ENCODE assay signal across 8 cellular contexts in genomic region chr12:11170810-11171144, GRCh38. TPM values are rescaled to one million over a fixed set of nuclear protein-coding genes. Genes with fewer than 3 reads are reported as not detected.
DNase-seq lines count a peak whose midpoint lies in the region; ATAC-seq and TF ChIP-seq lines count a peak whose summit lies in the region.

No MANE protein-coding gene starts in this region.

- H3K4me3 ChIP-seq in body of pancreas (peak overlapping the region; percentile 84 to 87), upper lobe of right lung (peak overlapping the region; percentile 89)

- ATAC-seq in body of pancreas (no peak), memory B cell (ENCODE audit: low read depth) (no peak), upper lobe of right lung (no peak), GM18858 (IDR thresholded peaks at IDR 0.05; ENCODE audit: unreplicated experiment) (no peak), HG03095 (IDR thresholded peaks at IDR 0.05; ENCODE audit: unreplicated experiment) (no peak)

- peaks cover 84% of the 10 kb centered on the region for H3K4me1 Mint-ChIP-seq in activated naive CD4-positive, alpha-beta T cell treated with anti-CD3 and anti-CD28 coated beads, Interleukin-2, amount 50 U/mL, for 24 hours
- H3K4me1 Mint-ChIP-seq in memory B cell = peaks cover 37% of the 10 kb centered on the region

- H3K9me3 ChIP-seq in body of pancreas = no peaks in the 10 kb centered on the region
- no peaks in the 10 kb centered on the region for H3K9me3 ChIP-seq in upper lobe of right lung

- H3K36me3 Mint-ChIP-seq in activated naive CD4-positive, alpha-beta T cell treated with anti-CD3 and anti-CD28 coated beads, Interleukin-2, amount 50 U/mL, for 24 hours = peaks cover 29% of the 10 kb centered on the region
- H3K36me3 Mint-ChIP-seq in memory B cell = peaks cover 20% of the 10 kb centered on the region

- peak overlapping the region; percentile 96 for H3K27ac Mint-ChIP-seq in activated naive CD4-positive, alpha-beta T cell treated with anti-CD3 and anti-CD28 coated beads, Interleukin-2, amount 50 U/mL, for 24 hours
- H3K27ac Mint-ChIP-seq in memory B cell = peak overlapping the region; percentile 97

- H3K36me3 ChIP-seq in body of pancreas (replicated peaks in 1 of 2; ENCODE audit: insufficient read depth in 1 of 2, low read depth in 2 of 2) (no peaks in the 10 kb centered on the region), upper lobe of right lung (peaks cover 2% of the 10 kb centered on the region)

- no peaks in the 10 kb centered on the region for H3K9me3 Mint-ChIP-seq in activated naive CD4-positive, alpha-beta T cell treated with anti-CD3 and anti-CD28 coated beads, Interleukin-2, amount 50 U/mL, for 24 hours
- peaks cover 1% of the 10 kb centered on the region for H3K9me3 Mint-ChIP-seq in memory B cell

- peaks cover 30% of the 10 kb centered on the region for H3K4me1 ChIP-seq in body of pancreas
- peaks cover 7% of the 10 kb centered on the region for H3K4me1 ChIP-seq in upper lobe of right lung

- no peak for DNase-seq in activated naive CD4-positive, alpha-beta T cell treated with anti-CD3 and anti-CD28 coated beads, Interleukin-2, amount 50 U/mL, for 16 hours
- DNase-seq in body of pancreas (no peak), memory B cell (ENCODE audit: low spot score in 2 of 2) (no peak), upper lobe of right lung (no peak), GOT3 (lab: John Stamatoyannopoulos, UW) (no peak)

- no peak for TF ChIP-seq POLR2A in body of pancreas (IDR thresholded peaks at IDR 0.05)

- intact Hi-C loops in body of pancreas (cut with DNase I) = no loop called here
- intact Hi-C loops in upper lobe of right lung (cut with DNase I) = no loop called here

- H3K27ac ChIP-seq in body of pancreas (peak overlapping the region; percentile 56 to 97 (median 88)), upper lobe of right lung (peak overlapping the region; percentile 96)

- H3K27me3 ChIP-seq in body of pancreas = no peaks in the 10 kb centered on the region
- no peaks in the 10 kb centered on the region for H3K27me3 ChIP-seq in upper lobe of right lung

- TF ChIP-seq CTCF in body of pancreas (IDR thresholded peaks at IDR 0.05) (no peak), upper lobe of right lung (IDR thresholded peaks at IDR 0.05) (no peak)

- peak overlapping the region; percentile 98 for H3K4me3 Mint-ChIP-seq in activated naive CD4-positive, alpha-beta T cell treated with anti-CD3 and anti-CD28 coated beads, Interleukin-2, amount 50 U/mL, for 24 hours
- peak overlapping the region; percentile 96 for H3K4me3 Mint-ChIP-seq in memory B cell

- WGBS in body of pancreas, 2 donors = 1% methylated on average over 4 of the region's 4 CpGs

- H3K27me3 Mint-ChIP-seq in activated naive CD4-positive, alpha-beta T cell treated with anti-CD3 and anti-CD28 coated beads, Interleukin-2, amount 50 U/mL, for 24 hours = no peaks in the 10 kb centered on the region
- H3K27me3 Mint-ChIP-seq in memory B cell = no peaks in the 10 kb centered on the region

RNA-seq across cellular contexts. Expression of gene SMIM10L1, which starts 0.2 kb away (rescaled TPM):
- total RNA-seq in body of pancreas (1 to 10 TPM; 3.6 to 5.9 TPM), upper lobe of right lung (8.6 TPM)

RNA-seq across cellular contexts. Expression of gene TAS2R42, which starts 16.0 kb away (rescaled TPM):
- total RNA-seq in body of pancreas = not detected
- not detected for total RNA-seq in upper lobe of right lung

RNA-seq across cellular contexts. Expression of gene TAS2R30, which starts 36.3 kb away (rescaled TPM):
- total RNA-seq in body of pancreas = 10 to 100 TPM in 1 of 2 donors, 1 to 10 TPM in 1; 9.2 to 12.2 TPM
- total RNA-seq in upper lobe of right lung = 2.9 TPM
